Comparison of ENCODE assay signal across 35 cellular contexts in genomic region chr6:28373925-28374324, GRCh38.
"Had no signal": no experiment of that assay in that cellular context is flagged by ENCODE, and none has a peak within 500 bp of the region (broad histone marks: within the 10 kb centered on the region; RNA-seq: fewer than 3 reads in every experiment).

No MANE protein-coding gene starts in this region.

- H3K9ac ChIP-seq: KMS-11 had no signal

- H3K36me3 ChIP-seq: MG63 had no signal

- H3K4me2 ChIP-seq: KMS-11 had no signal

- H3K27me3 ChIP-seq: MG63 had no signal

- H3K9me3 ChIP-seq: MG63 had no signal

- DNase-seq: Karpas-422, Kasumi-1, MG63, MM.1S, MV-4-11, NCI-H1048, NCI-H1092, NCI-H1092 treated with DMSO at 0.1 percent for 48 hours, NCI-H1105, NCI-H1105 treated with DMSO at 0.1 percent for 48 hours, NCI-H1417, NCI-H1417 treated with DMSO at 0.1 percent for 48 hours, NCI-H1436, NCI-H1436 treated with DMSO at 0.1 percent for 48 hours, NCI-H146, NCI-H1694, NCI-H1694 treated with DMSO at 0.1 percent for 48 hours, NCI-H187, NCI-H187 treated with DMSO at 0.1 percent for 48 hours, NCI-H1930, NCI-H2029, NCI-H2029 treated with DMSO at 0.1 percent for 48 hours, NCI-H2081, NCI-H2081 treated with DMSO at 0.1 percent for 48 hours, NCI-H2107, NCI-H2171, NCI-H2171 treated with DMSO at 0.1 percent for 48 hours, NCI-H2227 treated with DMSO at 0.1 percent for 48 hours, NCI-H226, NCI-H345, NCI-H446, NCI-H446 treated with DMSO at 0.1 percent for 48 hours, NCI-H510A, NCI-H510A treated with DMSO at 0.1 percent for 48 hours had no signal

- H3K4me3 ChIP-seq: MG63 had no signal

- H3K27ac ChIP-seq: KMS-11 had no signal
